Comparison of ENCODE assay signal across 28 cellular contexts in genomic region chr16:52633230-52633629, GRCh38.
"Had no signal": no experiment of that assay in that cellular context is flagged by ENCODE, and none has a peak within 500 bp of the region (broad histone marks: within the 10 kb centered on the region; RNA-seq: fewer than 3 reads in every experiment).

No MANE protein-coding gene starts in this region.

- FAIRE-seq: urothelium cell line had no signal

- H3K4me3 ChIP-seq: stomach, suprapubic skin, testis, thoracic aorta, thyroid gland, tibial artery, tibial nerve, transverse colon, upper lobe of left lung, upper lobe of right lung, uterus, vagina had no signal

- DNase-seq: stimulated activated CD4-positive, alpha-beta T cell treated with anti-CD3 and anti-CD28 coated beads, Interleukin-2, amount 100 ng/mL, for 48 hours; stimulated activated CD4-positive, alpha-beta T cell treated with anti-CD3 and anti-CD28 coated beads, Interleukin-4, amount 100 ng/mL, for 1 hour; stimulated activated CD4-positive, alpha-beta T cell treated with anti-CD3 and anti-CD28 coated beads, Interleukin-4, amount 100 ng/mL, for 24 hours; stimulated activated CD4-positive, alpha-beta T cell treated with anti-CD3 and anti-CD28 coated beads, Interleukin-4, amount 100 ng/mL, for 4 hours; stimulated activated CD8-positive, alpha-beta memory T cell treated with anti-CD3 and anti-CD28 coated beads, Interleukin-4, amount 100 ng/mL, for 48 hours; stimulated activated naive B cell treated with anti-CD40 and anti-IgM and Interleukin-4, amounts not matched to agents 10 μg/mL and 1 μg/mL and 100 μg/mL, for 72 hours; stimulated activated naive CD4-positive, alpha-beta T cell; stimulated activated naive CD4-positive, alpha-beta T cell treated with Interleukin-2 at 50 U/mL for 16 hours; stimulated activated naive CD8-positive, alpha-beta T cell treated with anti-CD3 and anti-CD28 coated beads, Interleukin-15, amount 100 ng/mL, for 72 hours; stimulated activated naive CD8-positive, alpha-beta T cell treated with anti-CD3 and anti-CD28 coated beads, Interleukin-15, Interleukin-2, amounts not matched to agents 100 U/mL and 50 U/mL, for 24 hours; stomach; substantia nigra; testis; thyroid gland; tibial artery; transverse colon; upper lobe of left lung; upper lobe of right lung; uterus had no signal

- ATAC-seq: stimulated activated effector memory CD8-positive, alpha-beta T cell treated with anti-CD3 and anti-CD28 coated beads, Interleukin-12 subunit alpha, Interleukin-12 subunit beta, amount 100 ng/mL, for 72 hours; stimulated activated memory B cell treated with anti-CD40 and anti-IgM and Interleukin-4, amounts not matched to agents 10 μg/mL and 1 μg/mL and 100 μg/mL, for 72 hours; stimulated activated naive B cell treated with anti-CD40 and anti-IgM and Interleukin-4, amounts not matched to agents 10 μg/mL and 1 μg/mL and 100 μg/mL, for 72 hours; stimulated activated naive CD8-positive, alpha-beta T cell treated with anti-CD3 and anti-CD28 coated beads, Interleukin-15, amount 100 ng/mL, for 72 hours; stimulated activated naive CD8-positive, alpha-beta T cell treated with anti-CD3 and anti-CD28 coated beads, Interleukin-15, Interleukin-2, amounts not matched to agents 100 U/mL and 50 U/mL, for 24 hours; upper lobe of right lung had no signal

- H3K4me1 Mint-ChIP-seq: stimulated activated effector memory CD8-positive, alpha-beta T cell treated with anti-CD3 and anti-CD28 coated beads, Interleukin-12 subunit alpha, Interleukin-12 subunit beta, amount 100 ng/mL, for 72 hours; stimulated activated memory B cell treated with anti-CD40 and anti-IgM and Interleukin-4, amounts not matched to agents 10 μg/mL and 1 μg/mL and 100 μg/mL, for 72 hours; stimulated activated naive B cell treated with anti-CD40 and anti-IgM and Interleukin-4, amounts not matched to agents 10 μg/mL and 1 μg/mL and 100 μg/mL, for 72 hours; stimulated activated naive CD8-positive, alpha-beta T cell treated with anti-CD3 and anti-CD28 coated beads, Interleukin-15, amount 100 ng/mL, for 72 hours had no signal

- H3K36me3 ChIP-seq: stomach, suprapubic skin, thoracic aorta, thyroid gland, tibial artery, tibial nerve, transverse colon, upper lobe of left lung, upper lobe of right lung, uterus, vagina had no signal

- H3K4me1 ChIP-seq: stomach, suprapubic skin, testis, thyroid gland, tibial artery, tibial nerve, transverse colon, upper lobe of left lung, upper lobe of right lung, uterus, vagina had no signal

- H3K27ac ChIP-seq: stomach, suprapubic skin, testis, thoracic aorta, thyroid gland, tibial artery, tibial nerve, transverse colon, upper lobe of left lung, upper lobe of right lung, uterus, vagina had no signal

- H3K27me3 ChIP-seq: stomach, suprapubic skin, testis, thyroid gland, tibial artery, tibial nerve, transverse colon, upper lobe of left lung, upper lobe of right lung, uterus, vagina had no signal

- H3K4me3 Mint-ChIP-seq: stimulated activated effector memory CD8-positive, alpha-beta T cell treated with anti-CD3 and anti-CD28 coated beads, Interleukin-12 subunit alpha, Interleukin-12 subunit beta, amount 100 ng/mL, for 72 hours; stimulated activated memory B cell treated with anti-CD40 and anti-IgM and Interleukin-4, amounts not matched to agents 10 μg/mL and 1 μg/mL and 100 μg/mL, for 72 hours; stimulated activated naive B cell treated with anti-CD40 and anti-IgM and Interleukin-4, amounts not matched to agents 10 μg/mL and 1 μg/mL and 100 μg/mL, for 72 hours; stimulated activated naive CD8-positive, alpha-beta T cell treated with anti-CD3 and anti-CD28 coated beads, Interleukin-15, amount 100 ng/mL, for 72 hours; stimulated activated naive CD8-positive, alpha-beta T cell treated with anti-CD3 and anti-CD28 coated beads, Interleukin-15, Interleukin-2, amounts not matched to agents 100 ng/mL and 50 ng/mL, for 24 hours; type B pancreatic cell had no signal

- H3K27ac Mint-ChIP-seq: stimulated activated effector memory CD8-positive, alpha-beta T cell treated with anti-CD3 and anti-CD28 coated beads, Interleukin-12 subunit alpha, Interleukin-12 subunit beta, amount 100 ng/mL, for 72 hours; stimulated activated memory B cell treated with anti-CD40 and anti-IgM and Interleukin-4, amounts not matched to agents 10 μg/mL and 1 μg/mL and 100 μg/mL, for 72 hours; stimulated activated naive B cell treated with anti-CD40 and anti-IgM and Interleukin-4, amounts not matched to agents 10 μg/mL and 1 μg/mL and 100 μg/mL, for 72 hours; stimulated activated naive CD8-positive, alpha-beta T cell treated with anti-CD3 and anti-CD28 coated beads, Interleukin-15, amount 100 ng/mL, for 72 hours; stimulated activated naive CD8-positive, alpha-beta T cell treated with anti-CD3 and anti-CD28 coated beads, Interleukin-15, Interleukin-2, amounts not matched to agents 100 ng/mL and 50 ng/mL, for 24 hours; type B pancreatic cell had no signal

- H3K36me3 Mint-ChIP-seq: stimulated activated effector memory CD8-positive, alpha-beta T cell treated with anti-CD3 and anti-CD28 coated beads, Interleukin-12 subunit alpha, Interleukin-12 subunit beta, amount 100 ng/mL, for 72 hours; stimulated activated memory B cell treated with anti-CD40 and anti-IgM and Interleukin-4, amounts not matched to agents 10 μg/mL and 1 μg/mL and 100 μg/mL, for 72 hours; stimulated activated naive B cell treated with anti-CD40 and anti-IgM and Interleukin-4, amounts not matched to agents 10 μg/mL and 1 μg/mL and 100 μg/mL, for 72 hours; type B pancreatic cell had no signal

- H3K27me3 Mint-ChIP-seq: stimulated activated memory B cell treated with anti-CD40 and anti-IgM and Interleukin-4, amounts not matched to agents 10 μg/mL and 1 μg/mL and 100 μg/mL, for 72 hours; stimulated activated naive B cell treated with anti-CD40 and anti-IgM and Interleukin-4, amounts not matched to agents 10 μg/mL and 1 μg/mL and 100 μg/mL, for 72 hours; stimulated activated naive CD8-positive, alpha-beta T cell treated with anti-CD3 and anti-CD28 coated beads, Interleukin-15, amount 100 ng/mL, for 72 hours; stimulated activated naive CD8-positive, alpha-beta T cell treated with anti-CD3 and anti-CD28 coated beads, Interleukin-15, Interleukin-2, amounts not matched to agents 100 ng/mL and 50 ng/mL, for 24 hours had no signal

- H3K9me3 ChIP-seq: suprapubic skin, testis, thoracic aorta, thyroid gland, upper lobe of right lung, uterus, vagina had no signal
